In the genomic region with DNA sequence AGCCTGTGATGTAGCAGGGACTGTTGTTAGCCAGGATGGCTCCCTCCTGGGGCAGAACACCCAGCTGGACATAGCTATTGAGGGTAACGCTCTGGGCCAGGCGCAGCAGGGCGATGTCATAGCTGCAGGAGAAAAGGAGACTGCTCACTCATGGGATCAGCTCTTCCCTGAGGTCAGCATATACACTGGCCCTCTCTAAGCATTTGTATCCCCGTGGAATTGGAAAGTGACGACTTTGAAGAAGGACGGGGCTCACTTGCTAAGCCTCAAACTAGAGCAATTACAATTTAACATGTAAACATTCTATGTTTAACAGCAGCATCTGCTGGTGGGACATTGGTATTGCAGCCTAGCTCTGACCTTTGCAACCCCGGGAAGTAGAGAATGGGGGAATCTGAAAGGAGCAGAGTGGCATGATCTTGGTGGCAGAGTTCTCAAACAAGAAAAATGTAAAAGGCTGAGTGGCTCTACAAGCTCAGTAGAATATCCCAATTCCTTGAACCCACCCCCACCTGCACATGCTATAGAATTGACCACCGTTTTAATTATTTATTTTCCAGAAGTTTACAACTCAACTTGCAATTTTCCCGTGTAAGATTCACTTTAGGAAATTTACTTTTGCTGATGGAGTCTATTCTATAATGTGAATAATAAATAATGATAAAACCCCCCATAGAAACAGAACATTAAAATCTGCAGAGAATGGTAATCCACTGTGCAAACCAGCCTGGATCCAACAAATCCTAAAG, we compare ENCODE assay signal across 8 cellular contexts. TPM values are rescaled to one million over a fixed set of nuclear protein-coding genes. Genes with fewer than 3 reads are reported as not detected.
DNase-seq lines count a peak whose midpoint lies in the region; ATAC-seq, FAIRE-seq and TF ChIP-seq lines count a peak whose summit lies in the region.

No MANE protein-coding gene starts in this region.

- peak overlapping the region; percentile 45 for H4K91ac ChIP-seq in trophoblast cell (ENCODE audit: low read depth, low read length)

- H3K36me3 ChIP-seq in MM.1S (replicated peaks; ENCODE audit: insufficient read depth, low read length) (no peaks in the 10 kb centered on the region), SK-N-MC (ENCODE audit: insufficient read depth, low read length) (no peaks in the 10 kb centered on the region), trophoblast cell (ENCODE audit: control insufficient read depth in 1 of 2, insufficient read depth in 2 of 2, low read length in 2 of 2) (no peaks in the 10 kb centered on the region)

- peak overlapping the region; percentile 76 for H3K4me2 ChIP-seq in MM.1S (ENCODE audit: low read depth, low read length)
- peak overlapping the region; percentile 57 for H3K4me2 ChIP-seq in trophoblast cell (ENCODE audit: low read length)

- TF ChIP-seq CTCF in MM.1S (IDR thresholded peaks at IDR 0.05; ENCODE audit: low read length) (peak; percentile 98), glutamatergic neuron (IDR thresholded peaks at IDR 0.05; ENCODE audit: partially characterized antibody, unreplicated experiment) (peak; percentile 95)

- H3K23ac ChIP-seq in trophoblast cell (ENCODE audit: low read length) = no peak overlapping the region

- H3K9ac ChIP-seq in MM.1S (ENCODE audit: low read length) (no peak overlapping the region), SK-N-MC (ENCODE audit: insufficient read length) (peak overlapping the region; percentile 51), trophoblast cell (ENCODE audit: low read length) (no peak overlapping the region)

- H2AK5ac ChIP-seq in trophoblast cell (ENCODE audit: low read length) = no peak overlapping the region

- peak overlapping the region; percentile 26 for H2BK5ac ChIP-seq in trophoblast cell (ENCODE audit: low read depth, low read length, poor library complexity)

- H3K4me1 Mint-ChIP-seq in glutamatergic neuron (ENCODE audit: low read depth, unreplicated experiment) = no peaks in the 10 kb centered on the region

- H2AFZ ChIP-seq in MM.1S (ENCODE audit: low read length) (peak overlapping the region; percentile 86), trophoblast cell (ENCODE audit: insufficient read depth, low read length, poor library complexity) (peak overlapping the region; percentile 95)

- H3K36me3 Mint-ChIP-seq in activated naive CD4-positive, alpha-beta T cell treated with anti-CD3 and anti-CD28 coated beads, Interleukin-2, amount 50 U/mL, for 72 hours = no peaks in the 10 kb centered on the region
- H3K36me3 Mint-ChIP-seq in glutamatergic neuron (ENCODE audit: unreplicated experiment) = no peaks in the 10 kb centered on the region

- peak overlapping the region; percentile 69 for H4K12ac ChIP-seq in trophoblast cell (ENCODE audit: low read depth, low read length)

- H3K9me2 ChIP-seq in MM.1S (replicated peaks; ENCODE audit: insufficient read depth, low read length) = no peaks in the 10 kb centered on the region

- H3K9me3 ChIP-seq in MM.1S (replicated peaks; ENCODE audit: insufficient read depth, low read length) (no peaks in the 10 kb centered on the region), SK-N-MC (ENCODE audit: low read depth, low read length) (no peaks in the 10 kb centered on the region), trophoblast cell (ENCODE audit: insufficient read depth, low read depth, low read length) (peaks cover 4% of the 10 kb centered on the region)

- peak overlapping the region; percentile 78 for H2BK120ac ChIP-seq in trophoblast cell (ENCODE audit: insufficient read depth, low read length, poor library complexity)

- H3K9me3 Mint-ChIP-seq in activated naive CD4-positive, alpha-beta T cell treated with anti-CD3 and anti-CD28 coated beads, Interleukin-2, amount 50 U/mL, for 72 hours = no peaks in the 10 kb centered on the region
- no peaks in the 10 kb centered on the region for H3K9me3 Mint-ChIP-seq in glutamatergic neuron (ENCODE audit: unreplicated experiment)

- FAIRE-seq in urothelium cell line (lab: Jason Lieb, UNC) = no peak

- H3K4me3 ChIP-seq in MM.1S (ENCODE audit: low read length) (0 out of 2 replicates have a peak overlapping the region, but pooled peaks have one; percentile 17), SK-N-MC (peak overlapping the region; percentile 67), trophoblast cell (ENCODE audit: low read depth, low read length) (no peak overlapping the region)

- H3K27ac Mint-ChIP-seq in activated naive CD4-positive, alpha-beta T cell treated with anti-CD3 and anti-CD28 coated beads, Interleukin-2, amount 50 U/mL, for 72 hours = peak overlapping the region; percentile 43 to 50
- no peak overlapping the region for H3K27ac Mint-ChIP-seq in glutamatergic neuron (ENCODE audit: unreplicated experiment)

- no CpG with 5 or more reads among the region's 9 CpGs for whole genome bisulfite sequencing in trophoblast cell (ENCODE audit: extremely low coverage, insufficient coverage, insufficient read length)

- no peaks in the 10 kb centered on the region for H3K79me2 ChIP-seq in MM.1S (ENCODE audit: low read length)
- peaks cover 2% of the 10 kb centered on the region for H3K79me2 ChIP-seq in trophoblast cell (ENCODE audit: control insufficient read depth, insufficient read depth, low read length, poor library complexity)

- H3F3A ChIP-seq in MM.1S (ENCODE audit: insufficient read depth, low read length) = no peaks in the 10 kb centered on the region

- H3K18ac ChIP-seq in trophoblast cell (ENCODE audit: low read length) = peak overlapping the region; percentile 69

- H3K27ac ChIP-seq in MM.1S (ENCODE audit: low read length) (no peak overlapping the region), SK-N-MC (no peak overlapping the region), trophoblast cell (ENCODE audit: low read depth, low read length) (no peak overlapping the region)

- peaks cover 4% of the 10 kb centered on the region for H3K27me3 Mint-ChIP-seq in glutamatergic neuron (ENCODE audit: unreplicated experiment)

- ATAC-seq in activated naive CD4-positive, alpha-beta T cell treated with anti-CD3 and anti-CD28 coated beads, Interleukin-2, amount 50 U/mL, for 72 hours = peak; percentile 71 to 87
- ATAC-seq in GM18511 (IDR thresholded peaks at IDR 0.05; ENCODE audit: unreplicated experiment) = no peak

- H2BK12ac ChIP-seq in trophoblast cell (ENCODE audit: low read length) = peak overlapping the region; percentile 99

- H3K27me3 ChIP-seq in MM.1S (replicated peaks; ENCODE audit: insufficient read depth, low read length) (no peaks in the 10 kb centered on the region), trophoblast cell (ENCODE audit: insufficient read depth, low read length) (no peaks in the 10 kb centered on the region)

- H3K4me3 Mint-ChIP-seq in glutamatergic neuron (ENCODE audit: unreplicated experiment) = no peak overlapping the region

- H3K79me1 ChIP-seq in trophoblast cell (ENCODE audit: low read length) = peaks cover 5% of the 10 kb centered on the region

- H3K4me1 ChIP-seq in MM.1S (ENCODE audit: low read length) (peaks cover 4% of the 10 kb centered on the region; the same call in 1 of the 2 replicates), trophoblast cell (ENCODE audit: control insufficient read depth in 1 of 2, insufficient read depth in 2 of 2, low read length in 2 of 2) (peaks cover 4 to 10% of the 10 kb centered on the region in 2 experiments)

- no peaks in the 10 kb centered on the region for H4K20me1 ChIP-seq in MM.1S (ENCODE audit: insufficient read depth, low read length)

- peak overlapping the region; percentile 46 for H3K14ac ChIP-seq in trophoblast cell (ENCODE audit: low read length)

- peak overlapping the region; percentile 63 for H4K8ac ChIP-seq in trophoblast cell (ENCODE audit: low read depth, low read length)

- peak; percentile 42 for DNase-seq in GM04504 (ENCODE audit: low read depth)
- DNase-seq in MM.1S = peak; percentile 80
- DNase-seq in SK-N-MC (ENCODE audit: low read depth, low spot score) = peak; percentile 50
- DNase-seq in activated naive CD4-positive, alpha-beta T cell treated with anti-CD3 and anti-CD28 coated beads, Interleukin-2, amount 50 U/mL, for 72 hours (ENCODE audit: low spot score in 2 of 2) = peak in 1 of 2 donors; percentile 71
- DNase-seq in glutamatergic neuron = peak; percentile 72
- DNase-seq in trophoblast cell = peak; percentile 71 to 92
- DNase-seq in urothelium cell line (ENCODE audit: low spot score) = peak; percentile 73

- H3K4ac ChIP-seq in trophoblast cell (ENCODE audit: low read depth, low read length) = no peak overlapping the region

RNA-seq across cellular contexts. Expression of gene CELA1, which starts 5.0 kb away (rescaled TPM):
- not detected for total RNA-seq in activated naive CD4-positive, alpha-beta T cell treated with anti-CD3 and anti-CD28 coated beads, Interleukin-2, amount 50 U/mL, for 72 hours
- total RNA-seq in glutamatergic neuron (ENCODE audit: unreplicated experiment) = not detected
- not detected in 2 replicates for polyA plus RNA-seq in trophoblast cell (2013)

RNA-seq across cellular contexts. Expression of gene BIN2, which starts 17.5 kb away (rescaled TPM):
- 10 to 100 TPM; 33.8 to 46.3 TPM for total RNA-seq in activated naive CD4-positive, alpha-beta T cell treated with anti-CD3 and anti-CD28 coated beads, Interleukin-2, amount 50 U/mL, for 72 hours
- total RNA-seq in glutamatergic neuron (ENCODE audit: unreplicated experiment) = not detected
- 1.5 and 1.6 TPM in 2 replicates for polyA plus RNA-seq in trophoblast cell (2013)

RNA-seq across cellular contexts. Expression of gene GALNT6, which starts 49.8 kb away (rescaled TPM):
- 1 to 10 TPM; 2.5 to 8.8 TPM for total RNA-seq in activated naive CD4-positive, alpha-beta T cell treated with anti-CD3 and anti-CD28 coated beads, Interleukin-2, amount 50 U/mL, for 72 hours
- total RNA-seq in glutamatergic neuron (ENCODE audit: unreplicated experiment) = 0.39 TPM
- 65.5 and 68.0 TPM in 2 replicates for polyA plus RNA-seq in trophoblast cell (2013)

Comparison
In these comparisons a context has a peak if more than half of its experiments do, and no peak if none do; other contexts are left out.
1. RNA of gene BIN2, which starts 17.5 kb away (total RNA-seq): 33.8 to 46.3 TPM in activated naive CD4-positive, alpha-beta T cell treated with anti-CD3 and anti-CD28 coated beads, Interleukin-2, amount 50 U/mL, for 72 hours; not detected in glutamatergic neuron (single experiment); every median in the first group is over 10 times any median in the second.